In the genomic region with DNA sequence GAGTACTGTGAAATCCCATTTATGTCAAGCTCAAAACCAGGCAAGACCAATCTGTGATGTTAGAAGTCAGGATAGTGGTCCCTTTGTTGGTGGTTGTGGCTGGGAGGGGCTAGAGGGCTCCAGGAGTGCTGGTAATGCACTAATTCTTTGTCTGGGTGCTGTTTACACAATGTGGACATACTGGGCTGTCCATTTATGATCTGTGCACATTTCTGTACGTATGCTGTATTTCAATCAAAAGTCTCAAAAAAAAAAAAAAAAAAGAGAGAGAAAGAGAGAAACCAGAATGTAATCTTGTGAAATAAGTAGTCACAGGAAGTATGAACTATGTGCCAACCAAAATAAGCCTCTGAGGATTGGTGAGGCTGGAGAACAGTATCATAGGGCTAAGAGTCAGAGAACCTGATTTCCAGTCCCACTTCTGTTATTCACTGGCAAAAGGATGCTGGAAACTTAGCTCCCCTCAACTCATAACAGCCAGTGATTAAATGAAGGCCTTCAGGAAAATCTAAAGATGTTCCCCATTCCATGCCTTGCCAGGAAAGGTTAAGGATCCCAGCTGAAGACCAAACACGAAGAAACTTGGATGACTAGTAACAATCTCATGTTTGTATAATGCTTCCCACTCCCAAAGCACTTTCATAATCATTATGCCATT, we compare ENCODE assay signal across 8 cellular contexts. TPM values are rescaled to one million over a fixed set of nuclear protein-coding genes. Genes with fewer than 3 reads are reported as not detected.
DNase-seq lines count a peak whose midpoint lies in the region; ATAC-seq lines count a peak whose summit lies in the region.
"Had no signal": no experiment of that assay in that cellular context is flagged by ENCODE, and none has a peak within 500 bp of the region (broad histone marks: within the 10 kb centered on the region; RNA-seq: fewer than 3 reads in every experiment).

No MANE protein-coding gene starts in this region.

- no peak overlapping the region for H3K4me3 Mint-ChIP-seq in activated naive CD4-positive, alpha-beta T cell treated with anti-CD3 and anti-CD28 coated beads, Interleukin-2, amount 10 ng/mL, durations not matched to agents 7 days and 5 days
- H3K4me3 Mint-ChIP-seq: naive thymus-derived CD8-positive, alpha-beta T cell had no signal

- CTCF ChIA-PET in activated naive CD4-positive, alpha-beta T cell treated with anti-CD3 and anti-CD28 coated beads, Interleukin-2, amount 10 ng/mL, durations not matched to agents 7 days and 5 days (lab: Charles Lee) = interaction anchor here (0.9 to 2.2 kb wide), 4 partner anchors 19 to 56 kb away, joined by 3 to 9 read pairs (median 3); a partner anchor contains a TSS

- DNase-seq in LHCN-M2 (ENCODE audit: low read depth) = peak; percentile 57
- peak; percentile 75 for DNase-seq in SK-MEL-5 (ENCODE audit: low read depth, low spot score)
- DNase-seq in glomerular visceral epithelial cell (ENCODE audit: extremely low spot score) = peak; percentile 33
- peak; percentile 46 for DNase-seq in superior temporal gyrus (ENCODE audit: extremely low spot score)
- no peak for DNase-seq in activated naive CD4-positive, alpha-beta T cell treated with anti-CD3 and anti-CD28 coated beads, Interleukin-2, amount 10 ng/mL, durations not matched to agents 7 days and 5 days
- DNase-seq: naive thymus-derived CD8-positive, alpha-beta T cell had no signal

- no peak for ATAC-seq in HG03159 (IDR thresholded peaks at IDR 0.05; ENCODE audit: unreplicated experiment)
- ATAC-seq in GM18858 (IDR thresholded peaks at IDR 0.05; ENCODE audit: unreplicated experiment) = no peak
- ATAC-seq: naive thymus-derived CD8-positive, alpha-beta T cell had no signal

- no peak overlapping the region for H3K27ac Mint-ChIP-seq in activated naive CD4-positive, alpha-beta T cell treated with anti-CD3 and anti-CD28 coated beads, Interleukin-2, amount 10 ng/mL, durations not matched to agents 7 days and 5 days

- H3K4me1 Mint-ChIP-seq in activated naive CD4-positive, alpha-beta T cell treated with anti-CD3 and anti-CD28 coated beads, Interleukin-2, amount 10 ng/mL, durations not matched to agents 7 days and 5 days = peaks cover 8% of the 10 kb centered on the region

- no peaks in the 10 kb centered on the region for H3K9me3 Mint-ChIP-seq in activated naive CD4-positive, alpha-beta T cell treated with anti-CD3 and anti-CD28 coated beads, Interleukin-2, amount 10 ng/mL, durations not matched to agents 7 days and 5 days
- H3K9me3 Mint-ChIP-seq: naive thymus-derived CD8-positive, alpha-beta T cell had no signal

- no peaks in the 10 kb centered on the region for H3K36me3 Mint-ChIP-seq in activated naive CD4-positive, alpha-beta T cell treated with anti-CD3 and anti-CD28 coated beads, Interleukin-2, amount 10 ng/mL, durations not matched to agents 7 days and 5 days
- H3K36me3 Mint-ChIP-seq: naive thymus-derived CD8-positive, alpha-beta T cell had no signal

- peaks cover 8% of the 10 kb centered on the region for H3K27me3 Mint-ChIP-seq in activated naive CD4-positive, alpha-beta T cell treated with anti-CD3 and anti-CD28 coated beads, Interleukin-2, amount 10 ng/mL, durations not matched to agents 7 days and 5 days
- H3K27me3 Mint-ChIP-seq: naive thymus-derived CD8-positive, alpha-beta T cell had no signal

- in situ Hi-C loops in SK-MEL-5 (cut with HindIII; ENCODE audit: low pct_unique_long_range_greater_than_20kb, low sequenced_read_pairs) = no loop called here

RNA-seq across cellular contexts. Expression of a gene that starts 19.6 kb away (rescaled TPM):
- total RNA-seq in LHCN-M2 (2014; rRNA removed) = 108 and 124 TPM in 2 replicates
- 95.4 TPM for polyA plus RNA-seq in LHCN-M2 (2012)
- 11.4 and 11.5 TPM in 2 replicates for total RNA-seq in SK-MEL-5 (2014; rRNA removed; shearing (Covaris generic))
- 12.0 and 20.2 TPM in 2 replicates for polyA plus RNA-seq in SK-MEL-5 (2015; cell fraction: cytosol; rRNA removed)
- 11.4 and 15.3 TPM in 2 replicates for polyA plus RNA-seq in SK-MEL-5 (2015; cell fraction: nucleus; rRNA removed)
